ENCODE assay signal across 8 cellular contexts in the genomic region with DNA sequence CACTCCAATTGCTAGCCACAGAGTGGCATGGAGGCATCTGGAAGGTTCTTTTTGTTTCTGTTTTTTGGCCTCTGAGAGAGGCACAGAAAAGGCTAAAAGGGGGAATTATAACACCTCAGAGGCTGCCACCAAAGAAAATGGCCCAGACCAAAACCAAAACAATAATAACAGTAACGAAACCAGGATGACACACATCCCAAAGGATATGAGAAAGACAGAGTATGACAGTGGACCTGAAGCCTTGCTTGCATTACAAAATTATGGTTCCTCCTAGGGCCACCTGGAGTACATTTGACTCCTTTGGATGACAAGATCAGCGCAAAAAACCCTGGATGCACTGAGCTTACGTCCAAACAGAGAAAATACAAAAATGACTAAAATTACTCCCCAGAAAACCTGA.
"Had no signal": no experiment of that assay in that cellular context is flagged by ENCODE, and none has a peak within 500 bp of the region (broad histone marks: within the 10 kb centered on the region; RNA-seq: fewer than 3 reads in every experiment).

No MANE protein-coding gene starts in this region.

- H3K27ac Mint-ChIP-seq: GM23338, H9, HFFc6 had no signal

- H3K4me3 Mint-ChIP-seq: GM23338, H9, HFFc6 had no signal

- ATAC-seq: GM23338, HCT116 had no signal

- DNase-seq: GM23248, GOT3, H7, H9, HCEC 1CT, HFFc6 had no signal

- H3K9me3 Mint-ChIP-seq: GM23338, HFFc6 had no signal
